Comparison of ENCODE assay signal across 15 cellular contexts in the genomic region with DNA sequence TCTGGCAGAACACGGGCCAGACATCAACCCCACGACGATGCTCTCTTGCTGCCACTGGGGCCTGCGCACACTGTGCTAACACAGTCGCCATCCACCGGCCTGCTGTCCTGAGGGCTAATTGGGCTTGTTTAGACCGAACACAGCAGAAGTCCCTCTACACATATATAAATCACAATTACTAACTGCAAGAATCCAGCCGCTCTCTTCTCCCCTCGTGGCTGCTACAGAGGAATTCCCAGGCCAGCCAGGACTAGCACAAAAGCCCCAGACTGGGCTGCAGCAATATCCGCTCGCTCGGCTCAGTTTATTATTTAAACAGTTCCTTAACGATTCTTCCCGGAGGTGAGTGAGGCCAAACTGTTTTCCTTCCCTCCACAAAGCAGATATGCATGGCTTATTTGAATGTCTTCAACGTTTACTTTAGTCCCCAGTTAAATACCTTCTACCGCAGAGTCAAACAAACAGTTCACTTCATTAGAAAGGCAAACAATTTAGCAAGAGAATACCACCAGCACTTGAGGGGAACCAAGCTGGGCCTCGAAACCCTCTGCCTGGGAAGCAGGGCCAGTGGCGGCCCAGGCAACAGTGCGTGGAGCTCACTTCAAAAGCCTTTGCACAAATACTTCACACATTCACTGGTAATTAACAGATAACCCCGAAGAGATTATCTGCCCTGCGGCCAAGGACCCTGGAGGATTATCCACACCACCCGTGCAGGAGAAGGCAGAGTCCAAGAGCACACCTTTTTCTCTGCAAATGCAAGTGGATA.
DNase-seq lines count a peak whose midpoint lies in the region; ATAC-seq, FAIRE-seq and TF ChIP-seq lines count a peak whose summit lies in the region.
"Had no signal": no experiment of that assay in that cellular context is flagged by ENCODE, and none has a peak within 500 bp of the region (broad histone marks: within the 10 kb centered on the region; RNA-seq: fewer than 3 reads in every experiment).

No MANE protein-coding gene starts in this region.

- H4K20me1 ChIP-seq in H1 (replicated peaks in 1 of 2; ENCODE audit: control insufficient read depth in 1 of 2, insufficient read depth in 2 of 2, low read length in 2 of 2): peaks cover 41 to 57% of the 10 kb centered on the region in 2 experiments

- H3K18ac ChIP-seq in H1 (ENCODE audit: extremely low read depth, low read length) (peak overlapping the region; percentile 80), mesenchymal stem cell (ENCODE audit: low read depth in 1 of 2, low read length in 2 of 2) (peak overlapping the region; percentile 87 to 91)

- intact Hi-C loops in upper lobe of right lung (cut with DNase I): no loop called here
- intact Hi-C loops in cardiac septum (cut with DNase I): no loop called here

- TF ChIP-seq POLR2A in H1 (IDR thresholded peaks at IDR 0.05; ENCODE audit: control extremely low read depth in 1 of 2, low read depth in 2 of 2, low read length in 2 of 2): no peak; a peak in 1 of 3 replicates

- H3K27ac ChIP-seq in H1 (ENCODE audit: low read depth, low read length) (peak overlapping the region; percentile 43; the same call in 1 of the 2 replicates), mesenchymal stem cell (ENCODE audit: low read length, poor library complexity, severe bottlenecking) (peak overlapping the region; percentile 61), upper lobe of right lung (peak overlapping the region; percentile 65)

- CTCF ChIA-PET in H1 (lab: Charles Lee; ENCODE audit: partially characterized antibody): interaction anchor here (0.8 to 1.6 kb wide), 3 partner anchors 12 to 77 kb away, joined by 3 to 7 read pairs (median 3); no protein-coding TSS in a partner anchor

- H3K23ac ChIP-seq in H1 (ENCODE audit: insufficient read length) (no peak overlapping the region), mesenchymal stem cell (ENCODE audit: low read length in 2 of 2) (peak overlapping the region in 1 of 2 experiments; percentile 37)

- POLR2A ChIA-PET in H1 (lab: Charles Lee; ENCODE audit: partially characterized antibody): interaction anchor here (1.0 to 1.2 kb wide), 2 partner anchors 21 to 137 kb away, joined by 3 read pairs; no protein-coding TSS in a partner anchor

- H3K4ac ChIP-seq in H1 (replicated peaks; ENCODE audit: insufficient read length, low read depth, low read length): peak overlapping the region; percentile 36
- peak overlapping the region; percentile 83 to 96 for H3K4ac ChIP-seq in mesenchymal stem cell (ENCODE audit: low read depth in 1 of 2, low read length in 2 of 2)

- peak; percentile 100 for FAIRE-seq in H1 (lab: Jason Lieb, UNC)
- FAIRE-seq: A204.1 had no signal

- peak in 1 of 2 experiments; percentile 6; a peak in 1 of 4 replicates for TF ChIP-seq RAD21 in H1 (IDR thresholded peaks at IDR 0.05 in 1 of 2, conservative IDR thresholded peaks at IDR 0.05 in 1 of 2; ENCODE audit: low read depth in 2 of 2, low read length in 2 of 2)

- peak overlapping the region; percentile 34 for H4K91ac ChIP-seq in H1 (replicated peaks; ENCODE audit: insufficient read length, low read length)
- peak overlapping the region; percentile 97 for H4K91ac ChIP-seq in mesenchymal stem cell (ENCODE audit: low read length)

- peak overlapping the region in 2 of 4 experiments; percentile 5 to 45; a peak in 4 of 8 replicates for H3K4me3 ChIP-seq in H1 (ENCODE audit: extremely low read depth in 1 of 4, insufficient read depth in 2 of 4, low read depth in 3 of 4, low read length in 4 of 4)
- H3K4me3 ChIP-seq in mesenchymal stem cell (ENCODE audit: insufficient read depth in 1 of 2, low read depth in 1 of 2, low read length in 2 of 2): no peak overlapping the region
- no peak overlapping the region for H3K4me3 ChIP-seq in upper lobe of right lung

- DNase-seq in NCI-H2029 treated with DMSO at 0.1 percent for 48 hours (lab: John Stamatoyannopoulos, UW) (peak; percentile 1), NCI-H2029 (lab: John Stamatoyannopoulos, UW) (no peak), H1 (ENCODE audit: low read depth in 1 of 2, low spot score in 2 of 2) (peak; percentile 65), mesenchymal stem cell (peak; percentile 86), upper lobe of right lung (peak; percentile 72), GM19240 (ENCODE audit: insufficient read length, low spot score) (no peak), cardiac septum (ENCODE audit: low spot score) (no peak)
- DNase-seq: amniotic stem cell; DMS79; Karpas-422; midbrain; stimulated activated CD4-positive, alpha-beta T cell treated with anti-CD3 and anti-CD28 coated beads, Interleukin-12 subunit alpha, Interleukin-12 subunit beta, amount 100 ng/mL, for 4 hours had no signal

- peak; percentile 84 for ATAC-seq in upper lobe of right lung
- ATAC-seq in activated CD4-positive, CD25-positive, alpha-beta regulatory T cell treated with anti-CD3 and anti-CD28 coated beads, Interleukin-2, amount 50 U/mL, for 24 hours: no peak
- ATAC-seq: stimulated activated memory B cell treated with anti-CD40 and anti-IgM and Interleukin-4, amounts not matched to agents 10 μg/mL and 1 μg/mL and 100 μg/mL, for 72 hours had no signal

- H4K8ac ChIP-seq in H1 (ENCODE audit: extremely low read depth, insufficient read depth, low read length) (peak overlapping the region; percentile 90; the same call in 1 of the 2 replicates), mesenchymal stem cell (ENCODE audit: low read length) (peak overlapping the region; percentile 88)

- H2AFZ ChIP-seq in H1 (ENCODE audit: low read length) (no peak overlapping the region), mesenchymal stem cell (ENCODE audit: low read depth, low read length) (peak overlapping the region; percentile 3)

- no peaks in the 10 kb centered on the region; the same call in 1 of the 2 replicates for H3K23me2 ChIP-seq in H1 (ENCODE audit: low read depth, low read length)

- peak overlapping the region; percentile 45 for H4K5ac ChIP-seq in H1 (ENCODE audit: insufficient read length, low read depth, low read length)

- H2BK15ac ChIP-seq in H1 (ENCODE audit: low read length) (peak overlapping the region; percentile 65; the same call in 1 of the 2 replicates), mesenchymal stem cell (ENCODE audit: low read depth, poor library complexity, severe bottlenecking) (no peak overlapping the region)

- H3K9ac ChIP-seq in H1 (replicated peaks in 1 of 4; ENCODE audit: extremely low read depth in 1 of 4, low read depth in 3 of 4, low read length in 3 of 4) (no peak overlapping the region), mesenchymal stem cell (ENCODE audit: low read length) (no peak overlapping the region)

- peaks cover 9 to 19% (median 14%) of the 10 kb centered on the region in 4 experiments for H3K4me1 ChIP-seq in H1 (replicated peaks in 1 of 4; ENCODE audit: control insufficient read depth in 3 of 4, insufficient read depth in 4 of 4, low read length in 3 of 4)
- H3K4me1 ChIP-seq in mesenchymal stem cell (ENCODE audit: control insufficient read depth, insufficient read depth, low read depth, low read length): peaks cover 28% of the 10 kb centered on the region
- H3K4me1 ChIP-seq in upper lobe of right lung: peaks cover 22% of the 10 kb centered on the region

- H3K36me3 ChIP-seq in H1 (ENCODE audit: control insufficient read depth in 2 of 4, insufficient read depth in 4 of 4, low read length in 3 of 4) (no peaks in the 10 kb centered on the region), mesenchymal stem cell (ENCODE audit: control insufficient read depth in 1 of 2, insufficient read depth in 2 of 2, low read depth in 1 of 2, low read length in 2 of 2) (peaks cover 5 to 11% of the 10 kb centered on the region in 2 experiments), upper lobe of right lung (no peaks in the 10 kb centered on the region)

- H2BK120ac ChIP-seq in H1 (replicated peaks; ENCODE audit: low read depth, low read length): peak overlapping the region; percentile 16
- peak overlapping the region; percentile 55 for H2BK120ac ChIP-seq in mesenchymal stem cell (ENCODE audit: low read depth, low read length)

- H3K9me3 ChIP-seq in H1 (ENCODE audit: insufficient read depth in 2 of 2, low read depth in 1 of 2, low read length in 1 of 2) (no peaks in the 10 kb centered on the region), mesenchymal stem cell (ENCODE audit: control insufficient read depth, low read length) (no peaks in the 10 kb centered on the region), upper lobe of right lung (no peaks in the 10 kb centered on the region)

- no peak overlapping the region for H3K56ac ChIP-seq in H1 (replicated peaks; ENCODE audit: insufficient read length, low read depth, low read length)

- H2BK5ac ChIP-seq in H1 (ENCODE audit: low read depth, low read length): peak overlapping the region; percentile 22; the same call in 1 of the 2 replicates
- H2BK5ac ChIP-seq in mesenchymal stem cell (ENCODE audit: low read depth, low read length, poor library complexity, severe bottlenecking): no peak overlapping the region

- H2AK5ac ChIP-seq in H1 (ENCODE audit: low read depth, low read length): peak overlapping the region; percentile 89; the same call in 1 of the 2 replicates
- H2AK5ac ChIP-seq in mesenchymal stem cell (ENCODE audit: low read length, severe bottlenecking): no peak overlapping the region

- H3K27me3 ChIP-seq in H1 (replicated peaks in 1 of 4; ENCODE audit: control insufficient read depth in 3 of 4, extremely low read depth in 1 of 4, insufficient read depth in 3 of 4, low read length in 3 of 4) (peaks cover 60 to 87% (median 80%) of the 10 kb centered on the region in 4 experiments), mesenchymal stem cell (ENCODE audit: control insufficient read depth in 1 of 2, insufficient read depth in 1 of 2, low read length in 2 of 2) (no peaks in the 10 kb centered on the region), upper lobe of right lung (no peaks in the 10 kb centered on the region)

- WGBS in H1 (ENCODE audit: extremely low coverage in 1 of 2, insufficient coverage in 1 of 2, insufficient read length in 1 of 2, insufficient replicate concordance in 2 of 2, low coverage in 1 of 2, low lambda C conversion rate in 2 of 2, missing lambda C conversion rate in 1 of 2), 2 experiments: 4% methylated on average over 21 of the region's 22 CpGs; no CpG with 5 or more reads in 1 of the 2 experiments
- 11% methylated on average over 22 of the region's 22 CpGs for WGBS in mesenchymal stem cell

- no peak overlapping the region for H3K14ac ChIP-seq in H1 (ENCODE audit: insufficient read length)
- peak overlapping the region in 1 of 2 experiments; percentile 68 for H3K14ac ChIP-seq in mesenchymal stem cell (ENCODE audit: low read length in 2 of 2)

- peak in 1 of 2 experiments; percentile 58; a peak in 1 of 3 replicates for TF ChIP-seq EP300 in H1 (IDR thresholded peaks at IDR 0.05; ENCODE audit: borderline replicate concordance in 1 of 2, low read depth in 2 of 2, low read length in 2 of 2)

- H2BK20ac ChIP-seq in H1 (ENCODE audit: low read length): peak overlapping the region; percentile 55; the same call in 1 of the 2 replicates

- peak overlapping the region; percentile 67 to 68 for H3K4me2 ChIP-seq in H1 (ENCODE audit: insufficient read depth in 1 of 2, low read depth in 2 of 2, low read length in 2 of 2)
- H3K4me2 ChIP-seq in mesenchymal stem cell (ENCODE audit: low read length, poor library complexity, severe bottlenecking): peak overlapping the region; percentile 30

- H3K79me2 ChIP-seq in H1 (ENCODE audit: control insufficient read depth in 1 of 2, insufficient read depth in 2 of 2, low read length in 2 of 2): peaks cover 0 to 10% of the 10 kb centered on the region in 2 experiments; a peak in 1 of 4 replicates

- H3K79me1 ChIP-seq in H1 (ENCODE audit: low read depth, low read length) (peaks cover 3% of the 10 kb centered on the region; the same call in 1 of the 2 replicates), mesenchymal stem cell (replicated peaks; ENCODE audit: low read length, poor library complexity, severe bottlenecking) (peaks cover 26% of the 10 kb centered on the region)

- TF ChIP-seq CTCF in H1 (IDR thresholded peaks at IDR 0.05; ENCODE audit: control extremely low read depth in 1 of 3, insufficient read depth in 1 of 3, low read depth in 1 of 3, low read length in 3 of 3): no peak
- TF ChIP-seq CTCF in upper lobe of right lung (IDR thresholded peaks at IDR 0.05): no peak

- H2BK12ac ChIP-seq in H1 (ENCODE audit: low read depth, low read length) (peak overlapping the region; percentile 93), mesenchymal stem cell (ENCODE audit: low read length in 2 of 2) (peak overlapping the region; percentile 84 to 90)

Comparison
In these comparisons a context has a peak if more than half of its experiments do, and no peak if none do; other contexts are left out.
1. DNase-seq: peak in NCI-H2029 treated with DMSO at 0.1 percent for 48 hours (single experiment), H1 (2 of 2), mesenchymal stem cell (single experiment) and upper lobe of right lung (single experiment); none in NCI-H2029 (single experiment), GM19240 (single experiment) and cardiac septum (single experiment).
2. Peak in every context shown above with its lines, with median percentiles within 50 percentile points of each other: H3K27ac ChIP-seq.